ENCODE assay signal across 1 cellular context in the genomic region with DNA sequence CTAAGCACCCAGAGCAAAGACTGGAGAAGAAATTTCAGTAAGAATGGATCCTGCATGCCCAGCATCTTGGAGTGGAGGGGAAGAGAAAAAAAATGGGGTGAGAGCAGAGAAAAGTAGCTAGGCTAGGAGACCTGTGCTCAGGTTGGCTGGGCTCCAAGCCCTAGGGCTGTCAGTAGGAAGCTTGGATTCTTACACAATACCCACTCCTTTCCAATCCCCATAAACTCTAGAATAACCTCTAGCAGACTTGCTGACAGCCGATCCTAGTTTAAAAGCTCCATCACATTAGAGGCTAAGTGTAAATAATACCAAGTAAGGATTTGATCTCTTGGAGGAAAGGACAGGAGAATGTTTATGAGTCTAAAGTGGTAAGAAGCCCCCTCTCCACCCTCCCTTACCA.
TF ChIP-seq lines count a peak whose summit lies in the region.

No MANE protein-coding gene starts in this region.

TF ChIP-seq in HEK293, 187 proteins besides CTCF, POLR2A, EP300 and RAD21 (continued from another document and continues in another):
- TF ChIP-seq, protein P1, sequence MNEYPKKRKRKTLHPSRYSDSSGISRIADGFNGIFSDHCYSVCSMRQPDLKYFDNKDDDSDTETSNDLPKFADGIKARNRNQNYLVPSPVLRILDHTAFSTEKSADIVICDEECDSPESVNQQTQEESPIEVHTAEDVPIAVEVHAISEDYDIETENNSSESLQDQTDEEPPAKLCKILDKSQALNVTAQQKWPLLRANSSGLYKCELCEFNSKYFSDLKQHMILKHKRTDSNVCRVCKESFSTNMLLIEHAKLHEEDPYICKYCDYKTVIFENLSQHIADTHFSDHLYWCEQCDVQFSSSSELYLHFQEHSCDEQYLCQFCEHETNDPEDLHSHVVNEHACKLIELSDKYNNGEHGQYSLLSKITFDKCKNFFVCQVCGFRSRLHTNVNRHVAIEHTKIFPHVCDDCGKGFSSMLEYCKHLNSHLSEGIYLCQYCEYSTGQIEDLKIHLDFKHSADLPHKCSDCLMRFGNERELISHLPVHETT (tag by site-specific recombination; IDR thresholded peaks at IDR 0.05) = no peak
- TF ChIP-seq ZBTB1 (tag by site-specific recombination; IDR thresholded peaks at IDR 0.05) = no peak
- no peak for TF ChIP-seq ZBTB7A (tag by site-specific recombination; IDR thresholded peaks at IDR 0.05; ENCODE audit: low read depth)
- peak; percentile 67; the same call in 1 of the 2 replicates for TF ChIP-seq ZNF610 (tag by site-specific recombination; IDR thresholded peaks at IDR 0.05; ENCODE audit: borderline replicate concordance)
- TF ChIP-seq, protein P2, sequence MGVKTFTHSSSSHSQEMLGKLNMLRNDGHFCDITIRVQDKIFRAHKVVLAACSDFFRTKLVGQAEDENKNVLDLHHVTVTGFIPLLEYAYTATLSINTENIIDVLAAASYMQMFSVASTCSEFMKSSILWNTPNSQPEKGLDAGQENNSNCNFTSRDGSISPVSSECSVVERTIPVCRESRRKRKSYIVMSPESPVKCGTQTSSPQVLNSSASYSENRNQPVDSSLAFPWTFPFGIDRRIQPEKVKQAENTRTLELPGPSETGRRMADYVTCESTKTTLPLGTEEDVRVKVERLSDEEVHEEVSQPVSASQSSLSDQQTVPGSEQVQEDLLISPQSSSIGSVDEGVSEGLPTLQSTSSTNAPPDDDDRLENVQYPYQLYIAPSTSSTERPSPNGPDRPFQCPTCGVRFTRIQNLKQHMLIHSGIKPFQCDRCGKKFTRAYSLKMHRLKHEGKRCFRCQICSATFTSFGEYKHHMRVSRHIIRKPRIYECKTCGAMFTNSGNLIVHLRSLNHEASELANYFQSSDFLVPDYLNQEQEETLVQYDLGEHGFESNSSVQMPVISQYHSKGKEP (tag by site-specific recombination; IDR thresholded peaks at IDR 0.05) = peak; percentile 57
- TF ChIP-seq ZNF624 (tag by site-specific recombination; IDR thresholded peaks at IDR 0.05) = no peak
- no peak for TF ChIP-seq ZNF223 (tag by site-specific recombination; IDR thresholded peaks at IDR 0.05)
- no peak for TF ChIP-seq ZNF510 (tag by site-specific recombination; IDR thresholded peaks at IDR 0.05; ENCODE audit: insufficient replicate concordance)
- TF ChIP-seq ZSCAN30 (tag by site-specific recombination; IDR thresholded peaks at IDR 0.05) = 0 out of 2 replicates have a peak, but pooled peaks have one; percentile 49
- no peak for TF ChIP-seq IKZF3 (tag by site-specific recombination; IDR thresholded peaks at IDR 0.05)
- TF ChIP-seq ZNF707 (tag by site-specific recombination; IDR thresholded peaks at IDR 0.05) = no peak
- no peak for TF ChIP-seq KLF16 (tag by site-specific recombination; IDR thresholded peaks at IDR 0.05)
- no peak for TF ChIP-seq HOXA7 (CRISPR knock-in tag; IDR thresholded peaks at IDR 0.05; ENCODE audit: borderline replicate concordance)
- no peak for TF ChIP-seq ZNF747 (tag by site-specific recombination; IDR thresholded peaks at IDR 0.05)
- no peak for TF ChIP-seq KLF8 (tag by site-specific recombination; IDR thresholded peaks at IDR 0.05)
- 0 out of 2 replicates have a peak, but pooled peaks have one; percentile 28 for TF ChIP-seq ZNF561 (tag by site-specific recombination; IDR thresholded peaks at IDR 0.05; ENCODE audit: borderline replicate concordance)
- no peak for TF ChIP-seq ZNF501 (tag by site-specific recombination; IDR thresholded peaks at IDR 0.05)
- no peak for TF ChIP-seq ZNF280D (tag by site-specific recombination; IDR thresholded peaks at IDR 0.05)
- 0 out of 2 replicates have a peak, but pooled peaks have one; percentile 58 for TF ChIP-seq HOXD13 (CRISPR knock-in tag; IDR thresholded peaks at IDR 0.05; ENCODE audit: borderline replicate concordance)
- TF ChIP-seq ZFHX2 (tag by site-specific recombination; conservative IDR thresholded peaks at IDR 0.05) = no peak
- no peak for TF ChIP-seq ZNF202 (tag by site-specific recombination; IDR thresholded peaks at IDR 0.05; ENCODE audit: borderline replicate concordance)
- no peak for TF ChIP-seq ZNF132 (tag by site-specific recombination; IDR thresholded peaks at IDR 0.05; ENCODE audit: borderline replicate concordance)
- no peak for TF ChIP-seq REST (tag by site-specific recombination; IDR thresholded peaks at IDR 0.05)
- TF ChIP-seq ZNF623 (tag by site-specific recombination; IDR thresholded peaks at IDR 0.05) = no peak
- no peak for TF ChIP-seq ZNF560 (tag by site-specific recombination; IDR thresholded peaks at IDR 0.05; ENCODE audit: borderline replicate concordance)
- no peak for TF ChIP-seq ZNF660 (tag by site-specific recombination; IDR thresholded peaks at IDR 0.05)
- TF ChIP-seq GLIS2 (tag by site-specific recombination; IDR thresholded peaks at IDR 0.05) = no peak
- TF ChIP-seq ZNF433 (tag by site-specific recombination; IDR thresholded peaks at IDR 0.05; ENCODE audit: low read depth) = no peak
- no peak for TF ChIP-seq ZNF513 (tag by site-specific recombination; IDR thresholded peaks at IDR 0.05)
- TF ChIP-seq TCF7L2 (IDR thresholded peaks at IDR 0.05; ENCODE audit: borderline replicate concordance, low read depth, low read length) = no peak
- peak; percentile 77 for TF ChIP-seq TRIM28 (IDR thresholded peaks at IDR 0.05; ENCODE audit: borderline replicate concordance, low read length)
- no peak for TF ChIP-seq BCL11A (tag by site-specific recombination; IDR thresholded peaks at IDR 0.05; ENCODE audit: low read depth)
- no peak for TF ChIP-seq ZNF404 (tag by site-specific recombination; IDR thresholded peaks at IDR 0.05)
- TF ChIP-seq ZNF555 (tag by site-specific recombination; conservative IDR thresholded peaks at IDR 0.05) = no peak
- TF ChIP-seq GLI2 (tag by site-specific recombination; IDR thresholded peaks at IDR 0.05; ENCODE audit: borderline replicate concordance, low read depth) = no peak
- peak; percentile 95 for TF ChIP-seq PRDM6 (tag by site-specific recombination; IDR thresholded peaks at IDR 0.05)
- TF ChIP-seq ZNF830 (tag by site-specific recombination; IDR thresholded peaks at IDR 0.05; ENCODE audit: low read depth) = no peak
- TF ChIP-seq ZNF600 (tag by site-specific recombination; IDR thresholded peaks at IDR 0.05) = no peak
- 0 out of 2 replicates have a peak, but pooled peaks have one; percentile 19 for TF ChIP-seq PRDM10 (tag by site-specific recombination; IDR thresholded peaks at IDR 0.05)
- no peak for TF ChIP-seq ZNF133 (tag by site-specific recombination; IDR thresholded peaks at IDR 0.05)
- no peak for TF ChIP-seq YY2 (tag by site-specific recombination; IDR thresholded peaks at IDR 0.05)
- TF ChIP-seq, protein P3, sequence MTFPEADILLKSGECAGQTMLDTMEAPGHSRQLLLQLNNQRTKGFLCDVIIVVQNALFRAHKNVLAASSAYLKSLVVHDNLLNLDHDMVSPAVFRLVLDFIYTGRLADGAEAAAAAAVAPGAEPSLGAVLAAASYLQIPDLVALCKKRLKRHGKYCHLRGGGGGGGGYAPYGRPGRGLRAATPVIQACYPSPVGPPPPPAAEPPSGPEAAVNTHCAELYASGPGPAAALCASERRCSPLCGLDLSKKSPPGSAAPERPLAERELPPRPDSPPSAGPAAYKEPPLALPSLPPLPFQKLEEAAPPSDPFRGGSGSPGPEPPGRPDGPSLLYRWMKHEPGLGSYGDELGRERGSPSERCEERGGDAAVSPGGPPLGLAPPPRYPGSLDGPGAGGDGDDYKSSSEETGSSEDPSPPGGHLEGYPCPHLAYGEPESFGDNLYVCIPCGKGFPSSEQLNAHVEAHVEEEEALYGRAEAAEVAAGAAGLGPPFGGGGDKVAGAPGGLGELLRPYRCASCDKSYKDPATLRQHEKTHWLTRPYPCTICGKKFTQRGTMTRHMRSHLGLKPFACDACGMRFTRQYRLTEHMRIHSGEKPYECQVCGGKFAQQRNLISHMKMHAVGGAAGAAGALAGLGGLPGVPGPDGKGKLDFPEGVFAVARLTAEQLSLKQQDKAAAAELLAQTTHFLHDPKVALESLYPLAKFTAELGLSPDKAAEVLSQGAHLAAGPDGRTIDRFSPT (tag by site-specific recombination; IDR thresholded peaks at IDR 0.05) = no peak
- TF ChIP-seq ZNF670 (tag by site-specific recombination; IDR thresholded peaks at IDR 0.05; ENCODE audit: low read depth) = no peak
